Comparison of ENCODE assay signal across 8 cellular contexts in genomic region chr19:37077929-37078716, GRCh38. TPM values are rescaled to one million over a fixed set of nuclear protein-coding genes. Genes with fewer than 3 reads are reported as not detected.
DNase-seq lines count a peak whose midpoint lies in the region; ATAC-seq and TF ChIP-seq lines count a peak whose summit lies in the region.

Gene ZNF420, plus strand, starts transcription at chr19:37078433. Its CDS starts 10,686 bp downstream, at chr19:37089119.

- H3K9me3 ChIP-seq in hepatocyte (ENCODE audit: low read depth) (peaks cover 11% of the 10 kb centered on the region), aorta (ENCODE audit: control insufficient read depth, low read length) (no peaks in the 10 kb centered on the region)

- no peaks in the 10 kb centered on the region for H4K20me1 ChIP-seq in hepatocyte (ENCODE audit: insufficient read depth, poor library complexity, severe bottlenecking)

- no peaks in the 10 kb centered on the region for H3K9me2 ChIP-seq in hepatocyte (replicated peaks; ENCODE audit: insufficient read depth)

- ATAC-seq in GM18505 (IDR thresholded peaks at IDR 0.05; ENCODE audit: unreplicated experiment) (peak; percentile 95), HG02973 (IDR thresholded peaks at IDR 0.05; ENCODE audit: unreplicated experiment) (peak; percentile 93), aorta (ENCODE audit: low FRiP score) (peak; percentile 100)

- H3K4me1 ChIP-seq in hepatocyte (ENCODE audit: insufficient read depth) (peaks cover 6% of the 10 kb centered on the region), rectal smooth muscle tissue (ENCODE audit: control insufficient read depth, insufficient read depth, low read length) (peaks cover 10% of the 10 kb centered on the region), aorta (ENCODE audit: control insufficient read depth in 1 of 2, insufficient read depth in 2 of 2, low read length in 2 of 2) (peaks cover 4 to 7% of the 10 kb centered on the region in 2 donors)

- peaks cover 45% of the 10 kb centered on the region for H3K79me2 ChIP-seq in hepatocyte

- H3K4me3 ChIP-seq in hepatocyte (peak within 1 kb of the TSS; percentile 65), rectal smooth muscle tissue (ENCODE audit: low read length) (peak within 1 kb of the TSS; percentile 80), aorta (ENCODE audit: low read length in 2 of 2) (peak within 1 kb of the TSS; percentile 46 to 91)

- peak within 1 kb of the TSS; percentile 77 for H3K27ac ChIP-seq in hepatocyte
- peak within 1 kb of the TSS; percentile 87 for H3K27ac ChIP-seq in rectal smooth muscle tissue (ENCODE audit: low read depth, low read length)
- peak within 1 kb of the TSS in 1 of 2 donors; percentile 55 for H3K27ac ChIP-seq in aorta (ENCODE audit: low read depth in 1 of 2, low read length in 2 of 2)

- peak within 1 kb of the TSS; percentile 66 for H3K9ac ChIP-seq in rectal smooth muscle tissue (ENCODE audit: low read length)

- no peak for TF ChIP-seq CTCF in hepatocyte (IDR thresholded peaks at IDR 0.05; ENCODE audit: poor library complexity)

- H3K36me3 ChIP-seq in hepatocyte (replicated peaks; ENCODE audit: insufficient read depth, low read depth): no peaks in the 10 kb centered on the region
- H3K36me3 ChIP-seq in rectal smooth muscle tissue (ENCODE audit: control insufficient read depth, insufficient read depth, low read length): no peaks in the 10 kb centered on the region
- no peaks in the 10 kb centered on the region for H3K36me3 ChIP-seq in aorta (ENCODE audit: control insufficient read depth in 1 of 2, insufficient read depth in 2 of 2, low read length in 1 of 2)

- H3K27me3 ChIP-seq in hepatocyte (no peaks in the 10 kb centered on the region), rectal smooth muscle tissue (ENCODE audit: control insufficient read depth, insufficient read depth, low read length) (no peaks in the 10 kb centered on the region), aorta (ENCODE audit: control insufficient read depth in 1 of 2, insufficient read depth in 2 of 2, low read length in 1 of 2) (no peaks in the 10 kb centered on the region)

- WGBS in hepatocyte (ENCODE audit: low lambda C conversion rate, missing lambda C conversion rate): 2% methylated on average over 58 of the region's 61 CpGs
- 0% methylated on average over 61 of the region's 61 CpGs for WGBS in aorta, 2 donors

- peak within 1 kb of the TSS; percentile 73 for H2AFZ ChIP-seq in hepatocyte

- peak within 1 kb of the TSS; percentile 95 for H3K4me2 ChIP-seq in hepatocyte

- DNase-seq in NCI-H2029 treated with DMSO at 0.1 percent for 48 hours (lab: John Stamatoyannopoulos, UW): peak; percentile 79
- DNase-seq in T-helper 9 cell: peak; percentile 75
- peak; percentile 99 for DNase-seq in astrocyte of the hippocampus (ENCODE audit: low read depth, low spot score)
- DNase-seq in hepatocyte (ENCODE audit: low spot score): peak; percentile 96
- DNase-seq in aorta: peak; percentile 96 to 97

- intact Hi-C loops in aorta (cut with DNase I): loop anchor here (5.0 to 10.0 kb wide), 3 partner anchors 97 to 237 kb away; partner anchors contain the start of gene ZNF585A (in 1 of the 2)

- peak; percentile 85 for TF ChIP-seq POLR2A in GM18505 (IDR thresholded peaks at IDR 0.05; ENCODE audit: borderline replicate concordance, extremely low read depth, insufficient read depth, insufficient read length)

RNA-seq across cellular contexts. Expression of gene ZNF420, which starts in this region (rescaled TPM):
- 12.9 and 14.8 TPM in 2 replicates for total RNA-seq in hepatocyte
- 4.9 and 6.0 TPM in 2 replicates for polyA plus RNA-seq in hepatocyte
- total RNA-seq in aorta: 10 to 100 TPM in 1 of 2 donors, 1 to 10 TPM in 1; 9.2 to 11.8 TPM
- 1 to 10 TPM; 1.1 to 5.6 TPM for polyA plus RNA-seq in aorta
